28 cellular contexts compared by ENCODE assay signal in the genomic region with DNA sequence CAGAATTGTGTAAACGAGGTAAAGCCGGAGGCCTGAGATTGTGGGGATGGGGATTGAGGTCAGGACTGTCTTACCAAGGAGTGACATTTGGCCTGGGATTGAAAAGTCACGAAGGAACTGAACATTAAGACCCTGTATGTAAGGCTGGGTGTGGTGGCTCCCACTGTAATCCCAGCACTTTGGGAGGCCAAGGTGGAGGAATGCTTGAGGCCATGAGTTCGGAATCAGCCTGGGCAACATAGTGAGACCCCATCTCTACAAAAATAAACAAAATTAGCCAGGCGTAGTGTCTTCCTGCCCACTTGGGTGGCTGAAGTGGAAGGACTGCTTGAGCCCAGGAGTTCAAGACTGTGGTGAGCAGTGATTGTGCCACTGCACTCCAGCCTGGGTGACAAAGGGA.
"Had no signal": no experiment of that assay in that cellular context is flagged by ENCODE, and none has a peak within 500 bp of the region (broad histone marks: within the 10 kb centered on the region; RNA-seq: fewer than 3 reads in every experiment).

No MANE protein-coding gene starts in this region.

- H3K9me3 ChIP-seq: neutrophil, pancreas, prostate gland, spleen, suprapubic skin, testis, tibial artery, transverse colon, upper lobe of right lung, uterus had no signal

- DNase-seq: naive B cell; natural killer cell; pancreas; spleen; stimulated activated CD4-positive, alpha-beta T cell treated with anti-CD3 and anti-CD28 coated beads, Interleukin-12 subunit alpha, Interleukin-12 subunit beta, amount 100 ng/mL, for 4 hours; stimulated activated CD4-positive, alpha-beta T cell treated with anti-CD3 and anti-CD28 coated beads, Interleukin-1b, Interleukin-23, amount 100 ng/mL, for 48 hours; stimulated activated CD4-positive, alpha-beta T cell treated with anti-CD3 and anti-CD28 coated beads, Interleukin-4, amount 100 ng/mL, for 1 hour; stimulated activated CD4-positive, alpha-beta T cell treated with anti-CD3 and anti-CD28 coated beads, Interleukin-4, amount 100 ng/mL, for 4 hours; stimulated activated CD8-positive, alpha-beta memory T cell treated with anti-CD3 and anti-CD28 coated beads, Interleukin-4, amount 100 ng/mL, for 48 hours; stimulated activated naive CD4-positive, alpha-beta T cell; stimulated activated naive CD8-positive, alpha-beta T cell treated with anti-CD3 and anti-CD28 coated beads, Interleukin-15, amount 100 ng/mL, for 72 hours; stimulated activated naive CD8-positive, alpha-beta T cell treated with anti-CD3 and anti-CD28 coated beads, Interleukin-15, Interleukin-2, amounts not matched to agents 100 U/mL and 50 U/mL, for 24 hours; testis; tibial artery; transverse colon; upper lobe of right lung; uterus had no signal

- H3K36me3 Mint-ChIP-seq: naive B cell; natural killer cell; stimulated activated memory B cell treated with anti-CD40 and anti-IgM and Interleukin-4, amounts not matched to agents 10 μg/mL and 1 μg/mL and 100 μg/mL, for 72 hours; type B pancreatic cell had no signal

- H3K4me3 Mint-ChIP-seq: naive B cell; natural killer cell; nephron; neural crest cell; stimulated activated memory B cell treated with anti-CD40 and anti-IgM and Interleukin-4, amounts not matched to agents 10 μg/mL and 1 μg/mL and 100 μg/mL, for 72 hours; stimulated activated naive CD8-positive, alpha-beta T cell treated with anti-CD3 and anti-CD28 coated beads, Interleukin-15, amount 100 ng/mL, for 72 hours; type B pancreatic cell had no signal

- H3K4me1 ChIP-seq: pancreas, prostate gland, testis, tibial artery, transverse colon, upper lobe of right lung, uterus had no signal

- H3K4me3 ChIP-seq: pancreas, prostate gland, skin epidermis, smooth muscle cell, spleen, suprapubic skin, testis, tibial artery, transverse colon, upper lobe of right lung, uterus had no signal

- H3K27ac ChIP-seq: neutrophil, pancreas, prostate gland, skin epidermis, spleen, suprapubic skin, testis, tibial artery, transverse colon, upper lobe of right lung, uterus had no signal

- H3K4me2 ChIP-seq: smooth muscle cell had no signal

- H3K9me3 Mint-ChIP-seq: naive B cell; natural killer cell; neural crest cell; stimulated activated memory B cell treated with anti-CD40 and anti-IgM and Interleukin-4, amounts not matched to agents 10 μg/mL and 1 μg/mL and 100 μg/mL, for 72 hours; stimulated activated naive CD8-positive, alpha-beta T cell treated with anti-CD3 and anti-CD28 coated beads, Interleukin-15, amount 100 ng/mL, for 72 hours; type B pancreatic cell had no signal

- ATAC-seq: natural killer cell; pancreas; right cardiac atrium; sciatic nerve; stimulated activated memory B cell treated with anti-CD40 and anti-IgM and Interleukin-4, amounts not matched to agents 10 μg/mL and 1 μg/mL and 100 μg/mL, for 72 hours; stimulated activated naive CD8-positive, alpha-beta T cell treated with anti-CD3 and anti-CD28 coated beads, Interleukin-15, amount 100 ng/mL, for 72 hours; stimulated activated naive CD8-positive, alpha-beta T cell treated with anti-CD3 and anti-CD28 coated beads, Interleukin-15, Interleukin-2, amounts not matched to agents 100 U/mL and 50 U/mL, for 24 hours; upper lobe of right lung had no signal

- H3K27me3 Mint-ChIP-seq: type B pancreatic cell had no signal

- H3K27ac Mint-ChIP-seq: natural killer cell; nephron; stimulated activated memory B cell treated with anti-CD40 and anti-IgM and Interleukin-4, amounts not matched to agents 10 μg/mL and 1 μg/mL and 100 μg/mL, for 72 hours; type B pancreatic cell had no signal

- FAIRE-seq: pancreas had no signal

- H3K27me3 ChIP-seq: pancreas, testis, upper lobe of right lung, uterus had no signal

- H3K36me3 ChIP-seq: neutrophil, pancreas, prostate gland, spleen, suprapubic skin, tibial artery, transverse colon, upper lobe of right lung, uterus had no signal
